Comparison of ENCODE assay signal across 8 cellular contexts in genomic region chr1:151512326-151512725, GRCh38. TPM values are rescaled to one million over a fixed set of nuclear protein-coding genes. Genes with fewer than 3 reads are reported as not detected.
DNase-seq lines count a peak whose midpoint lies in the region; ATAC-seq and TF ChIP-seq lines count a peak whose summit lies in the region.

No MANE protein-coding gene starts in this region.

- peaks cover under 1% of the 10 kb centered on the region for H3K27me3 Mint-ChIP-seq in osteocyte (ENCODE audit: unreplicated experiment)

- TF ChIP-seq CTCF in epithelial cell of esophagus (IDR thresholded peaks at IDR 0.05; ENCODE audit: insufficient read depth, low read depth, low read length, missing control alignments) (no peak), osteocyte (IDR thresholded peaks at IDR 0.05) (no peak)

- no peak for ATAC-seq in GM21515 (IDR thresholded peaks at IDR 0.05; ENCODE audit: unreplicated experiment)

- H3K9me3 Mint-ChIP-seq in osteocyte (ENCODE audit: unreplicated experiment), result no peaks in the 10 kb centered on the region

- no peak overlapping the region for H3K27ac Mint-ChIP-seq in osteocyte (ENCODE audit: unreplicated experiment)

- peak overlapping the region; percentile 75 for H3K4me3 ChIP-seq in epithelial cell of esophagus (ENCODE audit: low read length)

- no peaks in the 10 kb centered on the region for H3K36me3 Mint-ChIP-seq in osteocyte (ENCODE audit: unreplicated experiment)

- peak overlapping the region; percentile 75 for H3K4me3 Mint-ChIP-seq in osteocyte (ENCODE audit: unreplicated experiment)

- DNase-seq in ELF-1 (ENCODE audit: low read depth, low spot score) (peak; percentile 74), NCI-H526 treated with DMSO at 0.1 percent for 48 hours (lab: John Stamatoyannopoulos, UW) (peak; percentile 58), epithelial cell of esophagus (ENCODE audit: low read depth) (peak; percentile 32), osteocyte (ENCODE audit: extremely low spot score, unreplicated experiment) (no peak), pons (ENCODE audit: low spot score) (no peak), NCI-H1694 (lab: John Stamatoyannopoulos, UW) (no peak), NCI-H2107 (lab: John Stamatoyannopoulos, UW) (no peak)

- H3K4me1 Mint-ChIP-seq in osteocyte (ENCODE audit: unreplicated experiment), result peaks cover 22% of the 10 kb centered on the region

RNA-seq across cellular contexts. Expression of gene CGN, which starts 1.1 kb away (rescaled TPM):
- total RNA-seq in osteocyte, result 0.99 and 1.7 TPM in 2 replicates

RNA-seq across cellular contexts. Expression of gene TUFT1, which starts 27.8 kb away (rescaled TPM):
- 7.1 and 9.0 TPM in 2 replicates for total RNA-seq in osteocyte

RNA-seq across cellular contexts. Expression of gene POGZ, which starts 53.0 kb away (rescaled TPM):
- 105 and 107 TPM in 2 replicates for total RNA-seq in osteocyte

Comparison
In these comparisons a context has a peak if more than half of its experiments do, and no peak if none do; other contexts are left out.
1. DNase-seq: peak in ELF-1 (single experiment), NCI-H526 treated with DMSO at 0.1 percent for 48 hours (single experiment) and epithelial cell of esophagus (single experiment); none in osteocyte (single experiment), pons (single experiment), NCI-H1694 (single experiment) and NCI-H2107 (single experiment).